1 cellular context compared by ENCODE assay signal in the genomic region with DNA sequence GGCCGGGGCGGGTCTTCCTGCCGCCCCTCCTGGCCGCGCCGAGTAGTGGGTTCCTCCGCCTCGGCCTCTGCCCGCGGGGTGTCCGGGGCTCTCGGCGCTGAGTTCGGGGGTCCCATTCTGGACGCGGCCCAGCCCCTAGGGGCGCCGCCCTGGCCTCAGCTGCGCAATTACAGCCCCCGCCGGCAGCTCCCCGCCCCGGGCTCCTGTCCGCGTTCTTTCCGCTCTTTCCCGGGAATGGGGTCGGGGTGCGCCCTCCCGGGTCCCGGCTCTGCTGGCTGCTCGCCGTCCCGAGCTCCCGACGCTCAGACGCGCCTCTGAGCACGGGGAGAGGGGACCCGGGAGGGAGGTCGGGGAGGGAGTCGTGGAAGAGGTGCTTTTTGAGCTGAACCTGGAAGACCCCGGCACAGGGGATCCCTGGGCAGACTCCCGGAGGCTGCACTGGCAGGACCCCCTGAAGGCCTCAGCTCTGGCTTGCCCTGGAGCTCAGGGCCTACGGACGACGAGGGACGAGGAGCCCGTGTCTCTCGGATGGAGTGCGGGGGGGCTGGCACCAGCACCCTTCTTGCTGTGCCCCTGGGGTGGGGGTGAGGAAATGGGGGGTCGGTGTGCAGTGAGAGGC.
TF ChIP-seq lines count a peak whose summit lies in the region.

No MANE protein-coding gene starts in this region.

TF ChIP-seq in GM12878, 131 proteins besides CTCF, POLR2A, EP300 and RAD21:
- TF ChIP-seq NR2F1 (conservative IDR thresholded peaks at IDR 0.05) (no peak), HDGF (IDR thresholded peaks at IDR 0.05) (no peak), IRF3 (IDR thresholded peaks at IDR 0.05) (no peak), CBX3 (IDR thresholded peaks at IDR 0.05; ENCODE audit: borderline replicate concordance, low read depth) (no peak), CEBPB (IDR thresholded peaks at IDR 0.05; ENCODE audit: borderline replicate concordance in 1 of 2, low read depth in 2 of 2, low read length in 2 of 2) (no peak), TBL1XR1 (IDR thresholded peaks at IDR 0.05; ENCODE audit: low read depth, low read length) (no peak), SMC3 (IDR thresholded peaks at IDR 0.05; ENCODE audit: borderline replicate concordance, low read length) (no peak), REST (IDR thresholded peaks at IDR 0.05; ENCODE audit: low read depth, low read length) (no peak), PML (IDR thresholded peaks at IDR 0.05; ENCODE audit: low read length) (no peak), HDAC2 (IDR thresholded peaks at IDR 0.05) (no peak), SPI1 (IDR thresholded peaks at IDR 0.05; ENCODE audit: borderline replicate concordance, insufficient read depth, low read depth, low read length) (no peak), MTA3 (IDR thresholded peaks at IDR 0.05; ENCODE audit: borderline replicate concordance, low read length) (no peak), ZNF622 (IDR thresholded peaks at IDR 0.05) (no peak), ZNF217 (IDR thresholded peaks at IDR 0.05) (no peak), CBFB (IDR thresholded peaks at IDR 0.05; ENCODE audit: low read depth) (no peak), ZBTB4 (CRISPR knock-in tag; IDR thresholded peaks at IDR 0.05) (no peak)
- TF ChIP-seq, protein P1, sequence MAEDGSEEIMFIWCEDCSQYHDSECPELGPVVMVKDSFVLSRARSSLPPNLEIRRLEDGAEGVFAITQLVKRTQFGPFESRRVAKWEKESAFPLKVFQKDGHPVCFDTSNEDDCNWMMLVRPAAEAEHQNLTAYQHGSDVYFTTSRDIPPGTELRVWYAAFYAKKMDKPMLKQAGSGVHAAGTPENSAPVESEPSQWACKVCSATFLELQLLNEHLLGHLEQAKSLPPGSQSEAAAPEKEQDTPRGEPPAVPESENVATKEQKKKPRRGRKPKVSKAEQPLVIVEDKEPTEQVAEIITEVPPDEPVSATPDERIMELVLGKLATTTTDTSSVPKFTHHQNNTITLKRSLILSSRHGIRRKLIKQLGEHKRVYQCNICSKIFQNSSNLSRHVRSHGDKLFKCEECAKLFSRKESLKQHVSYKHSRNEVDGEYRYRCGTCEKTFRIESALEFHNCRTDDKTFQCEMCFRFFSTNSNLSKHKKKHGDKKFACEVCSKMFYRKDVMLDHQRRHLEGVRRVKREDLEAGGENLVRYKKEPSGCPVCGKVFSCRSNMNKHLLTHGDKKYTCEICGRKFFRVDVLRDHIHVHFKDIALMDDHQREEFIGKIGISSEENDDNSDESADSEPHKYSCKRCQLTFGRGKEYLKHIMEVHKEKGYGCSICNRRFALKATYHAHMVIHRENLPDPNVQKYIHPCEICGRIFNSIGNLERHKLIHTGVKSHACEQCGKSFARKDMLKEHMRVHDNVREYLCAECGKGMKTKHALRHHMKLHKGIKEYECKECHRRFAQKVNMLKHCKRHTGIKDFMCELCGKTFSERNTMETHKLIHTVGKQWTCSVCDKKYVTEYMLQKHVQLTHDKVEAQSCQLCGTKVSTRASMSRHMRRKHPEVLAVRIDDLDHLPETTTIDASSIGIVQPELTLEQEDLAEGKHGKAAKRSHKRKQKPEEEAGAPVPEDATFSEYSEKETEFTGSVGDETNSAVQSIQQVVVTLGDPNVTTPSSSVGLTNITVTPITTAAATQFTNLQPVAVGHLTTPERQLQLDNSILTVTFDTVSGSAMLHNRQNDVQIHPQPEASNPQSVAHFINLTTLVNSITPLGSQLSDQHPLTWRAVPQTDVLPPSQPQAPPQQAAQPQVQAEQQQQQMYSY (CRISPR knock-in tag; IDR thresholded peaks at IDR 0.05): no peak
